In genomic region chr16:88234442-88235399, GRCh38 we compare ENCODE assay signal across 1 cellular context.
TF ChIP-seq lines count a peak whose summit lies in the region.
"Not testable (repeated sequence)": the region's sequence is repeated elsewhere in the genome, so short reads cannot be mapped to it uniquely, and the experiment has no call there.

No MANE protein-coding gene starts in this region.

TF ChIP-seq in HepG2, 621 proteins besides CTCF, POLR2A, EP300 and RAD21 (continued from another document and continues in another):
- TF ChIP-seq YEATS4 (CRISPR knock-in tag; IDR thresholded peaks at IDR 0.05; ENCODE audit: borderline replicate concordance) (peak; percentile 41; the same call in 1 of the 2 replicates), MAZ (CRISPR knock-in tag; IDR thresholded peaks at IDR 0.05; ENCODE audit: low read depth) (peak; percentile 42; the same call in 1 of the 2 replicates), PHF8 (CRISPR knock-in tag; IDR thresholded peaks at IDR 0.05) (peak; percentile 53; the same call in 1 of the 2 replicates), POLR2G (IDR thresholded peaks at IDR 0.05; ENCODE audit: low read depth, low read length) (peak; percentile 49; the same call in 1 of the 2 replicates), ZNF503 (CRISPR knock-in tag; IDR thresholded peaks at IDR 0.05) (peak; percentile 8; the same call in 1 of the 2 replicates), IKZF5 (CRISPR knock-in tag; IDR thresholded peaks at IDR 0.05) (0 out of 2 replicates have a peak, but pooled peaks have one; percentile 2), ZNF724P (CRISPR knock-in tag; IDR thresholded peaks at IDR 0.05; ENCODE audit: borderline replicate concordance) (0 out of 2 replicates have a peak, but pooled peaks have one; percentile 8), ZNF792 (CRISPR knock-in tag; IDR thresholded peaks at IDR 0.05) (peak; percentile 29; the same call in 1 of the 2 replicates), HNF1A (CRISPR knock-in tag; IDR thresholded peaks at IDR 0.05; ENCODE audit: borderline replicate concordance) (peak; percentile 48; the same call in 1 of the 2 replicates), ZNF142 (CRISPR knock-in tag; IDR thresholded peaks at IDR 0.05) (peak; percentile 39; the same call in 1 of the 2 replicates), ZNF609 (CRISPR knock-in tag; IDR thresholded peaks at IDR 0.05; ENCODE audit: borderline replicate concordance) (peak; percentile 81), ZNF747 (CRISPR knock-in tag; IDR thresholded peaks at IDR 0.05; ENCODE audit: borderline replicate concordance) (peak; percentile 38; the same call in 1 of the 2 replicates), HMG20A (CRISPR knock-in tag; IDR thresholded peaks at IDR 0.05; ENCODE audit: borderline replicate concordance) (0 out of 2 replicates have a peak, but pooled peaks have one; percentile 22), CREM (IDR thresholded peaks at IDR 0.05) (peak; percentile 46), TFAP4 (IDR thresholded peaks at IDR 0.05; ENCODE audit: borderline replicate concordance, low read depth) (peak; percentile 28; the same call in 1 of the 2 replicates), HINFP (CRISPR knock-in tag; IDR thresholded peaks at IDR 0.05; ENCODE audit: low read depth) (peak; percentile 70), ZNF292 (CRISPR knock-in tag; IDR thresholded peaks at IDR 0.05; ENCODE audit: borderline replicate concordance, low read depth) (0 out of 2 replicates have a peak, but pooled peaks have one; percentile 62), NR2F6 (CRISPR knock-in tag; IDR thresholded peaks at IDR 0.05) (0 out of 2 replicates have a peak, but pooled peaks have one; percentile 42), PAXIP1 (CRISPR knock-in tag; conservative IDR thresholded peaks at IDR 0.05) (peak; percentile 66)
- not testable (repeated sequence) for TF ChIP-seq MAZ (IDR thresholded peaks at IDR 0.05; ENCODE audit: borderline replicate concordance, low read depth, low read length); HNF1A (IDR thresholded peaks at IDR 0.05; ENCODE audit: low read depth); CREM (CRISPR knock-in tag; IDR thresholded peaks at IDR 0.05); NR2F6 (IDR thresholded peaks at IDR 0.05)
